ENCODE assay signal across 12 cellular contexts in the genomic region with DNA sequence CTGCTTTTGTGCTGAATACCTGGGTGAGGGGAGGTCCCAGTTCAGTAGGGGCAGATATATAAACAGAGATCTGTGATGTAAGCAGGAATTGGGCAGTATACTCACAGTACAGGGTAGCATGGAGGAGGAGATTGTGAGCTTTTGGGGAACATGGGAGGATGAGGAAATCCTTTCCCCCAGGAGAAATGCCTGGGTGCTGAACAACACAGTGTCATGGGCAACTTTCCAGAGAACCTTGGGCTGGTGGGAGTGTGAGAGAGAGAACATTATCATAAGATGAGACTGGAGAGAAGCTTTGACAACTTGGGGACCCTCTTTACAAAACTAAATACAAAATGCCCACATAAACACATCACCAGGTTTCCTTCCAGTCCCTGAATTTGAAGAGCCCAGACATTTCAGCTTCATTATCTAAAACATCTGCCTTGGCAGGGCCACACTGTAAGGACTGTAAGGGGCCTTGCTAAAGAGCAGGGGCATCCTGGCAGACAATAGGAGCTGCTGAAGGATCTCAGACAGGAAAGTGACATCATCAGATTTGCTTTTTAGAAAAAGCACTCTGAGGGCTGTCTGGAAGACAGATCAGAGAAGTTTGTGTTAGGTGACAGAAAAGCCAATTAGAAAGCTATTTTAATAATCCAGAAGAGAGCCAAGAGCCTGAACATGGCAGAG.
DNase-seq lines count a peak whose midpoint lies in the region; ATAC-seq and TF ChIP-seq lines count a peak whose summit lies in the region.
"Had no signal": no experiment of that assay in that cellular context is flagged by ENCODE, and none has a peak within 500 bp of the region (broad histone marks: within the 10 kb centered on the region; RNA-seq: fewer than 3 reads in every experiment).

No MANE protein-coding gene starts in this region.

- ATAC-seq in DND-41 (ENCODE audit: insufficient read depth, low read depth) (peak; percentile 39; the same call in 1 of the 3 replicates), HG02938 (IDR thresholded peaks at IDR 0.05; ENCODE audit: unreplicated experiment) (no peak)
- ATAC-seq: stimulated activated naive CD8-positive, alpha-beta T cell treated with anti-CD3 and anti-CD28 coated beads, Interleukin-15, Interleukin-2, amounts not matched to agents 100 U/mL and 50 U/mL, for 24 hours had no signal

- H4K20me1 ChIP-seq in DND-41 (ENCODE audit: insufficient read depth, low read length) (no peaks in the 10 kb centered on the region), Loucy (ENCODE audit: insufficient read depth, low read length, poor library complexity, severe bottlenecking) (no peaks in the 10 kb centered on the region), neural progenitor cell (ENCODE audit: low read depth) (no peaks in the 10 kb centered on the region)

- no peak overlapping the region for H3K4me3 Mint-ChIP-seq in neural progenitor cell

- H3K79me2 ChIP-seq in DND-41 (ENCODE audit: insufficient read depth, low read length) (no peaks in the 10 kb centered on the region), Loucy (ENCODE audit: insufficient read depth, low read length) (no peaks in the 10 kb centered on the region), neural progenitor cell (ENCODE audit: low read depth) (no peaks in the 10 kb centered on the region)

- peaks cover 25% of the 10 kb centered on the region for H3K4me1 Mint-ChIP-seq in neural progenitor cell

- no peaks in the 10 kb centered on the region for H3K9me3 ChIP-seq in DND-41 (ENCODE audit: insufficient read depth, low read length, severe bottlenecking)
- no peaks in the 10 kb centered on the region for H3K9me3 ChIP-seq in Loucy (ENCODE audit: insufficient read depth, low read depth, low read length)
- no peaks in the 10 kb centered on the region for H3K9me3 ChIP-seq in neural progenitor cell (ENCODE audit: low read depth)
- H3K9me3 ChIP-seq: SJSA1 had no signal

- H3F3A ChIP-seq in Loucy (ENCODE audit: low read depth) (no peaks in the 10 kb centered on the region), neural progenitor cell (ENCODE audit: low read depth) (no peaks in the 10 kb centered on the region)

- H3K27me3 ChIP-seq in DND-41 (ENCODE audit: insufficient read depth, low read length, poor library complexity) (no peaks in the 10 kb centered on the region), Loucy (ENCODE audit: insufficient read depth, low read length, poor library complexity, severe bottlenecking) (no peaks in the 10 kb centered on the region), neural progenitor cell (no peaks in the 10 kb centered on the region)
- H3K27me3 ChIP-seq: SJSA1 had no signal

- H2AFZ ChIP-seq in DND-41 (ENCODE audit: low read depth, low read length) (no peak overlapping the region), Loucy (ENCODE audit: low read length) (0 out of 2 replicates have a peak overlapping the region, but pooled peaks have one; percentile 36), neural progenitor cell (replicated peaks) (no peak overlapping the region)

- no peaks in the 10 kb centered on the region for H3K36me3 Mint-ChIP-seq in neural progenitor cell

- H3K36me3 ChIP-seq in DND-41 (ENCODE audit: insufficient read depth, low read length) (no peaks in the 10 kb centered on the region), Loucy (ENCODE audit: insufficient read depth, low read length) (no peaks in the 10 kb centered on the region), neural progenitor cell (no peaks in the 10 kb centered on the region)
- H3K36me3 ChIP-seq: SJSA1 had no signal

- H3K27ac Mint-ChIP-seq in neural progenitor cell = peak overlapping the region; percentile 62

- H3K4me1 ChIP-seq in DND-41 (ENCODE audit: insufficient read depth, low read length) (no peaks in the 10 kb centered on the region), Loucy (ENCODE audit: insufficient read depth, low read length, poor library complexity, severe bottlenecking) (no peaks in the 10 kb centered on the region), neural progenitor cell (peaks cover 21% of the 10 kb centered on the region)
- H3K4me1 ChIP-seq: SJSA1 had no signal

- no peaks in the 10 kb centered on the region for H3K9me2 ChIP-seq in Loucy (replicated peaks; ENCODE audit: low read depth, low read length)

- H3K27ac ChIP-seq in DND-41 (ENCODE audit: low read length) = no peak overlapping the region
- H3K27ac ChIP-seq in neural progenitor cell = no peak overlapping the region
- H3K27ac ChIP-seq: SJSA1 had no signal

- no peak overlapping the region for H3K4me3 ChIP-seq in DND-41 (ENCODE audit: low read depth in 1 of 2, low read length in 2 of 2)
- H3K4me3 ChIP-seq in Loucy (ENCODE audit: low read length, poor library complexity, severe bottlenecking) = no peak overlapping the region
- H3K4me3 ChIP-seq in neural progenitor cell = no peak overlapping the region
- H3K4me3 ChIP-seq: SJSA1 had no signal

- no peak for TF ChIP-seq CTCF in DND-41 (IDR thresholded peaks at IDR 0.05; ENCODE audit: borderline replicate concordance, extremely low read depth, low read length, poor library complexity, severe bottlenecking)
- TF ChIP-seq CTCF in Loucy (conservative IDR thresholded peaks at IDR 0.05; ENCODE audit: low read length) = no peak
- no peak for TF ChIP-seq CTCF in neural progenitor cell (IDR thresholded peaks at IDR 0.05)

- H3K9me3 Mint-ChIP-seq in neural progenitor cell = peaks cover under 1% of the 10 kb centered on the region

- no peak overlapping the region for H3K9ac ChIP-seq in DND-41 (ENCODE audit: low read depth, low read length)
- no peak overlapping the region for H3K9ac ChIP-seq in Loucy (ENCODE audit: low read depth, low read length, poor library complexity, severe bottlenecking)
- H3K9ac ChIP-seq in neural progenitor cell = no peak overlapping the region

- DNase-seq in DND-41 = no peak
- DNase-seq in dermis blood vessel endothelial cell = peak; percentile 58
- DNase-seq in neural progenitor cell (ENCODE audit: low spot score) = no peak
- DNase-seq in ACHN = no peak
- no peak for DNase-seq in NCI-H748 treated with DMSO at 0.1 percent for 48 hours (lab: John Stamatoyannopoulos, UW)
- no peak for DNase-seq in HK-2 (ENCODE audit: unreplicated experiment)
- DNase-seq: activated effector memory CD4-positive, alpha-beta T cell treated with Interleukin-2 at 50 U/mL for 16 hours; NCI-H510A; stimulated activated naive CD8-positive, alpha-beta T cell treated with anti-CD3 and anti-CD28 coated beads, Interleukin-15, Interleukin-2, amounts not matched to agents 100 U/mL and 50 U/mL, for 24 hours had no signal

- in situ Hi-C loops in ACHN (cut with HindIII; ENCODE audit: low pct_ligation_motif_present, low pct_unique_long_range_greater_than_20kb, low sequenced_read_pairs) = no loop called here

- peaks cover 3% of the 10 kb centered on the region for H3K27me3 Mint-ChIP-seq in neural progenitor cell (ENCODE audit: insufficient read depth, low read depth)

- H3K4me2 ChIP-seq in DND-41 (ENCODE audit: insufficient read depth, low read length) (no peak overlapping the region), Loucy (ENCODE audit: low read depth, low read length, poor library complexity, severe bottlenecking) (no peak overlapping the region), neural progenitor cell (no peak overlapping the region)
